1 cellular context compared by ENCODE assay signal in the genomic region with DNA sequence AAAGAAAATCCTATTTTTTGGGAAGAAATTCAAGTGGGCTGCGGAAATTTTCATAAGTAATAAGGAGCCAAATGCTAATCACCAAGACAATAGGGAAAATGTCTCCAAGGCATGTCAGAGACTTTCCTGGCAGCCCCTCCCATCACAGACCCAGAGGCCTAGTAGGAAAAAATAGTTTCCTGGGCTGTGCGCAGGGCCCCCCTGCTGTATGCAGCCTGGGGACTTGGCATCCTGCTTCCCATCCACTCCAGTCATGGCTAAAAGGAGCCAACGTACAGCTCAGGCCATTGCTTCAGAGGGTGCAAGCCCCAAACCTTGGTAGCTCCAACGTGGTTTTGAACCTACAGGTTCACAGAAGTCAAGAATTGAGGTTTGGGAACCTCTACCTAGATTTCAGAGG.
TF ChIP-seq lines count a peak whose summit lies in the region.

No MANE protein-coding gene starts in this region.

TF ChIP-seq in GM23338, 12 proteins besides CTCF, POLR2A, EP300 and RAD21:
- TF ChIP-seq, protein P1, sequence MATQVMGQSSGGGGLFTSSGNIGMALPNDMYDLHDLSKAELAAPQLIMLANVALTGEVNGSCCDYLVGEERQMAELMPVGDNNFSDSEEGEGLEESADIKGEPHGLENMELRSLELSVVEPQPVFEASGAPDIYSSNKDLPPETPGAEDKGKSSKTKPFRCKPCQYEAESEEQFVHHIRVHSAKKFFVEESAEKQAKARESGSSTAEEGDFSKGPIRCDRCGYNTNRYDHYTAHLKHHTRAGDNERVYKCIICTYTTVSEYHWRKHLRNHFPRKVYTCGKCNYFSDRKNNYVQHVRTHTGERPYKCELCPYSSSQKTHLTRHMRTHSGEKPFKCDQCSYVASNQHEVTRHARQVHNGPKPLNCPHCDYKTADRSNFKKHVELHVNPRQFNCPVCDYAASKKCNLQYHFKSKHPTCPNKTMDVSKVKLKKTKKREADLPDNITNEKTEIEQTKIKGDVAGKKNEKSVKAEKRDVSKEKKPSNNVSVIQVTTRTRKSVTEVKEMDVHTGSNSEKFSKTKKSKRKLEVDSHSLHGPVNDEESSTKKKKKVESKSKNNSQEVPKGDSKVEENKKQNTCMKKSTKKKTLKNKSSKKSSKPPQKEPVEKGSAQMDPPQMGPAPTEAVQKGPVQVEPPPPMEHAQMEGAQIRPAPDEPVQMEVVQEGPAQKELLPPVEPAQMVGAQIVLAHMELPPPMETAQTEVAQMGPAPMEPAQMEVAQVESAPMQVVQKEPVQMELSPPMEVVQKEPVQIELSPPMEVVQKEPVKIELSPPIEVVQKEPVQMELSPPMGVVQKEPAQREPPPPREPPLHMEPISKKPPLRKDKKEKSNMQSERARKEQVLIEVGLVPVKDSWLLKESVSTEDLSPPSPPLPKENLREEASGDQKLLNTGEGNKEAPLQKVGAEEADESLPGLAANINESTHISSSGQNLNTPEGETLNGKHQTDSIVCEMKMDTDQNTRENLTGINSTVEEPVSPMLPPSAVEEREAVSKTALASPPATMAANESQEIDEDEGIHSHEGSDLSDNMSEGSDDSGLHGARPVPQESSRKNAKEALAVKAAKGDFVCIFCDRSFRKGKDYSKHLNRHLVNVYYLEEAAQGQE (IDR thresholded peaks at IDR 0.05; ENCODE audit: unreplicated experiment), result no peak
- TF ChIP-seq, protein P2, sequence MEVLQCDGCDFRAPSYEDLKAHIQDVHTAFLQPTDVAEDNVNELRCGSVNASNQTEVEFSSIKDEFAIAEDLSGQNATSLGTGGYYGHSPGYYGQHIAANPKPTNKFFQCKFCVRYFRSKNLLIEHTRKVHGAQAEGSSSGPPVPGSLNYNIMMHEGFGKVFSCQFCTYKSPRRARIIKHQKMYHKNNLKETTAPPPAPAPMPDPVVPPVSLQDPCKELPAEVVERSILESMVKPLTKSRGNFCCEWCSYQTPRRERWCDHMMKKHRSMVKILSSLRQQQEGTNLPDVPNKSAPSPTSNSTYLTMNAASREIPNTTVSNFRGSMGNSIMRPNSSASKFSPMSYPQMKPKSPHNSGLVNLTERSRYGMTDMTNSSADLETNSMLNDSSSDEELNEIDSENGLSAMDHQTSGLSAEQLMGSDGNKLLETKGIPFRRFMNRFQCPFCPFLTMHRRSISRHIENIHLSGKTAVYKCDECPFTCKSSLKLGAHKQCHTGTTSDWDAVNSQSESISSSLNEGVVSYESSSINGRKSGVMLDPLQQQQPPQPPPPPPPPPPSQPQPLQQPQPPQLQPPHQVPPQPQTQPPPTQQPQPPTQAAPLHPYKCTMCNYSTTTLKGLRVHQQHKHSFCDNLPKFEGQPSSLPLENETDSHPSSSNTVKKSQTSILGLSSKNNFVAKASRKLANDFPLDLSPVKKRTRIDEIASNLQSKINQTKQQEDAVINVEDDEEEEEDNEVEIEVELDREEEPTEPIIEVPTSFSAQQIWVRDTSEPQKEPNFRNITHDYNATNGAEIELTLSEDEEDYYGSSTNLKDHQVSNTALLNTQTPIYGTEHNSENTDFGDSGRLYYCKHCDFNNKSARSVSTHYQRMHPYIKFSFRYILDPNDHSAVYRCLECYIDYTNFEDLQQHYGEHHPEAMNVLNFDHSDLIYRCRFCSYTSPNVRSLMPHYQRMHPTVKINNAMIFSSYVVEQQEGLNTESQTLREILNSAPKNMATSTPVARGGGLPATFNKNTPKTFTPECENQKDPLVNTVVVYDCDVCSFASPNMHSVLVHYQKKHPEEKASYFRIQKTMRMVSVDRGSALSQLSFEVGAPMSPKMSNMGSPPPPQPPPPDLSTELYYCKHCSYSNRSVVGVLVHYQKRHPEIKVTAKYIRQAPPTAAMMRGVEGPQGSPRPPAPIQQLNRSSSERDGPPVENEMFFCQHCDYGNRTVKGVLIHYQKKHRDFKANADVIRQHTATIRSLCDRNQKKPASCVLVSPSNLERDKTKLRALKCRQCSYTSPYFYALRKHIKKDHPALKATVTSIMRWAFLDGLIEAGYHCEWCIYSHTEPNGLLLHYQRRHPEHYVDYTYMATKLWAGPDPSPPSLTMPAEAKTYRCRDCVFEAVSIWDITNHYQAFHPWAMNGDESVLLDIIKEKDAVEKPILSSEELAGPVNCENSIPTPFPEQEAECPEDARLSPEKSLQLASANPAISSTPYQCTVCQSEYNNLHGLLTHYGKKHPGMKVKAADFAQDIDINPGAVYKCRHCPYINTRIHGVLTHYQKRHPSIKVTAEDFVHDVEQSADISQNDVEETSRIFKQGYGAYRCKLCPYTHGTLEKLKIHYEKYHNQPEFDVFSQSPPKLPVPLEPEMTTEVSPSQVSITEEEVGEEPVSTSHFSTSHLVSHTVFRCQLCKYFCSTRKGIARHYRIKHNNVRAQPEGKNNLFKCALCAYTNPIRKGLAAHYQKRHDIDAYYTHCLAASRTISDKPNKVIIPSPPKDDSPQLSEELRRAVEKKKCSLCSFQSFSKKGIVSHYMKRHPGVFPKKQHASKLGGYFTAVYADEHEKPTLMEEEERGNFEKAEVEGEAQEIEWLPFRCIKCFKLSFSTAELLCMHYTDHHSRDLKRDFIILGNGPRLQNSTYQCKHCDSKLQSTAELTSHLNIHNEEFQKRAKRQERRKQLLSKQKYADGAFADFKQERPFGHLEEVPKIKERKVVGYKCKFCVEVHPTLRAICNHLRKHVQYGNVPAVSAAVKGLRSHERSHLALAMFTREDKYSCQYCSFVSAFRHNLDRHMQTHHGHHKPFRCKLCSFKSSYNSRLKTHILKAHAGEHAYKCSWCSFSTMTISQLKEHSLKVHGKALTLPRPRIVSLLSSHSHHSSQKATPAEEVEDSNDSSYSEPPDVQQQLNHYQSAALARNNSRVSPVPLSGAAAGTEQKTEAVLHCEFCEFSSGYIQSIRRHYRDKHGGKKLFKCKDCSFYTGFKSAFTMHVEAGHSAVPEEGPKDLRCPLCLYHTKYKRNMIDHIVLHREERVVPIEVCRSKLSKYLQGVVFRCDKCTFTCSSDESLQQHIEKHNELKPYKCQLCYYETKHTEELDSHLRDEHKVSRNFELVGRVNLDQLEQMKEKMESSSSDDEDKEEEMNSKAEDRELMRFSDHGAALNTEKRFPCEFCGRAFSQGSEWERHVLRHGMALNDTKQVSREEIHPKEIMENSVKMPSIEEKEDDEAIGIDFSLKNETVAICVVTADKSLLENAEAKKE (CRISPR knock-in tag; IDR thresholded peaks at IDR 0.05), result no peak
- TF ChIP-seq EZH2 (IDR thresholded peaks at IDR 0.05; ENCODE audit: low read depth, unreplicated experiment) (no peak), ZNF114 (CRISPR knock-in tag; IDR thresholded peaks at IDR 0.05) (no peak), NANOG (IDR thresholded peaks at IDR 0.05; ENCODE audit: borderline replicate concordance) (no peak), ZNF331 (CRISPR knock-in tag; IDR thresholded peaks at IDR 0.05; ENCODE audit: low read depth) (no peak), POLR2AphosphoS5 (IDR thresholded peaks at IDR 0.05; ENCODE audit: low read depth) (no peak), EZH2phosphoT487 (IDR thresholded peaks at IDR 0.05; ENCODE audit: unreplicated experiment) (no peak)
